Comparison of ENCODE assay signal across 24 cellular contexts in the genomic region with DNA sequence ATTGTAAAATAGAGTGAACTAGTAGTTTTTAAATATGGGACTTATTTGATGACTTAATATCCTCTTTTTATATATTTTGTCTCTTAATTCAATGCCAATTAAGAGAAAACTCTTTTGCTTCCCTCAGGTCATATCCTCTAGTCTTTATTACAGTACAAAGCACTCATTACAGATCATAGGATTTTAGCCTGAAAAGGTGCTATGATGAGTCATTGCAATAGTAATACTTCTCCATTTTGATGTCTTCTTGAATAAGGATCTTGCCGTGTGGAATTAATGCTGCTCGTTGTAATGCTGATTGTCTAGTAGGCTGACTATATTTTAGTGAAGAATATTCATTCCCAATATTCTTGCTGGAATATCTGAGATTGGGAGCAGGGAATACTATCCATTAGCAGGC.
DNase-seq lines count a peak whose midpoint lies in the region; ATAC-seq and TF ChIP-seq lines count a peak whose summit lies in the region.
"Had no signal": no experiment of that assay in that cellular context is flagged by ENCODE, and none has a peak within 500 bp of the region (broad histone marks: within the 10 kb centered on the region; RNA-seq: fewer than 3 reads in every experiment).

No MANE protein-coding gene starts in this region.

- H3K36me3 ChIP-seq in suprapubic skin: no peaks in the 10 kb centered on the region
- H3K36me3 ChIP-seq: gastrocnemius medialis had no signal

- DNase-seq in NCI-H69 (lab: John Stamatoyannopoulos, UW) (peak; percentile 47), A172 (ENCODE audit: low spot score) (no peak), suprapubic skin (ENCODE audit: low spot score in 2 of 2) (no peak), AG08395 (ENCODE audit: low spot score) (no peak), nucleus accumbens (lab: John Stamatoyannopoulos, UW) (no peak)
- DNase-seq: activated B cell treated with CpG ODN at 0.5 μM for 24 hours; activated CD4-positive, alpha-beta memory T cell treated with anti-CD3 and anti-CD28 coated beads, Interleukin-2, amount 10 ng/mL, durations not matched to agents 7 days and 5 days; activated naive CD4-positive, alpha-beta T cell treated with anti-CD3 and anti-CD28 coated beads, Interleukin-2, amount 10 ng/mL, durations not matched to agents 7 days and 5 days; activated T-cell treated with anti-CD3 and anti-CD28 coated beads, Interleukin-2, amount 50 U/mL, for 24 hours; aorta; central memory CD4-positive, alpha-beta T cell; erythroblast; gastrocnemius medialis; HFFc6; MM.1S; NCI-H187 treated with DMSO at 0.1 percent for 48 hours; stimulated activated CD4-positive, alpha-beta T cell treated with anti-CD3 and anti-CD28 coated beads, Interleukin-2, amount 100 ng/mL, for 24 hours; T-helper 9 cell had no signal

- peak; percentile 86 for ATAC-seq in GM18861 (IDR thresholded peaks at IDR 0.05; ENCODE audit: unreplicated experiment)
- ATAC-seq in GM21360 (IDR thresholded peaks at IDR 0.05; ENCODE audit: unreplicated experiment): peak; percentile 92
- peak; percentile 91 for ATAC-seq in HG03060 (IDR thresholded peaks at IDR 0.05; ENCODE audit: low read depth, unreplicated experiment)
- ATAC-seq: gastrocnemius medialis; natural killer cell treated with Interleukin-12 subunit alpha and Interleukin-12 subunit beta and Interleukin-15 and Interleukin-18, amount 100 ng/mL, for 72 hours; SK-N-SH treated with all-trans-retinoic acid at 6 μM for 48 hours had no signal

- no peak for TF ChIP-seq EP300 in suprapubic skin (IDR thresholded peaks at IDR 0.05)

- no peak for TF ChIP-seq POLR2A in suprapubic skin (IDR thresholded peaks at IDR 0.05)

- no peaks in the 10 kb centered on the region for H3K9me3 ChIP-seq in suprapubic skin
- H3K9me3 ChIP-seq: gastrocnemius medialis had no signal

- WGBS in suprapubic skin: 69% methylated on average over 2 of the region's 2 CpGs

- H3K4me3 ChIP-seq in suprapubic skin: no peak overlapping the region
- H3K4me3 ChIP-seq: gastrocnemius medialis had no signal

- no peaks in the 10 kb centered on the region for H3K27me3 ChIP-seq in suprapubic skin
- H3K27me3 ChIP-seq: gastrocnemius medialis had no signal

- no peak for TF ChIP-seq CTCF in suprapubic skin (IDR thresholded peaks at IDR 0.05)

- H3K4me1 ChIP-seq in suprapubic skin: no peaks in the 10 kb centered on the region
- H3K4me1 ChIP-seq: gastrocnemius medialis had no signal

- H3K27ac ChIP-seq in suprapubic skin: no peak overlapping the region
- H3K27ac ChIP-seq: gastrocnemius medialis, RWPE1 had no signal
